ENCODE assay signal across 20 cellular contexts in the genomic region with DNA sequence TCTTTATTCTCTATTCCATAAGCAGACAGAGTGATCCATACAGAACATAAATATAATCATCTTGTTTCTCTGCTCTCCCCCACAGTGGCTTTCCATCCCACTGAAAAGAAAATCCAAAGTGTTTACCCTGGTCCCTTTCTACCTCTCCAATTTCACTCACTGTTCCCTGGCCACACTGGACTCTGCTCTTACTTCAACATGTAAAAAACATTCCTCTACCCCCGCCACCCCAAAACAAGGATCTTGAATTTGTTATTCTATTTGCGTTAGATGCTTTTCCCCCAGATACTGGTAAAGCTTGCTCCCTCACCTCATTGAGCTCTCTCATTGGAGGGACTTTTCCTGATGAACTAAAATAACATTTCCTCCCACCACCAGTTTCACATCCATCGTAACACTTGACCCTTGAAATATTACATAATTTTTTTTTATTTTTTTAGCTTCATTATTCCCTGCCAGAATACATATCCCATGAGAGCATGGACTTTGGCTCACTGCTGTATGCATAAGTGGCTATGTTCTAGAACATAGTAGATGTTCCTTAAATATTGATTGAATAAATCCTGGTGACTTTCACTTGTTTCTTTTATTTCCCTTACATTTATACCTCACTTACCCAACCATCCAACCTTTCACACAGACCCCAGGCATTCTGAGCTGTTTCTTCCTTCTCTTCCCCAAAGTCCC.
"Had no signal": no experiment of that assay in that cellular context is flagged by ENCODE, and none has a peak within 500 bp of the region (broad histone marks: within the 10 kb centered on the region; RNA-seq: fewer than 3 reads in every experiment).

No MANE protein-coding gene starts in this region.

- H3K9ac ChIP-seq: SK-N-SH had no signal

- ATAC-seq: Panc1, PC-3 had no signal

- DNase-seq: KBM-7, NCI-H1092, NCI-H1105 treated with DMSO at 0.1 percent for 48 hours, NCI-H1417 treated with DMSO at 0.1 percent for 48 hours, NCI-H146, NCI-H1694 treated with DMSO at 0.1 percent for 48 hours, NCI-H1930, NCI-H2081, NCI-H2107, NCI-H2227 treated with DMSO at 0.1 percent for 48 hours, NCI-H524, NCI-H526 treated with DMSO at 0.1 percent for 48 hours, NCI-H748 treated with DMSO at 0.1 percent for 48 hours, PC-3, SHP77, SK-N-SH, SW 1271 had no signal

- H3K4me2 ChIP-seq: SK-N-SH had no signal

- H3K9me3 ChIP-seq: SK-N-SH had no signal

- H3K27ac ChIP-seq: HL-60, RWPE1 had no signal
